Comparison of ENCODE assay signal across 20 cellular contexts in the genomic region with DNA sequence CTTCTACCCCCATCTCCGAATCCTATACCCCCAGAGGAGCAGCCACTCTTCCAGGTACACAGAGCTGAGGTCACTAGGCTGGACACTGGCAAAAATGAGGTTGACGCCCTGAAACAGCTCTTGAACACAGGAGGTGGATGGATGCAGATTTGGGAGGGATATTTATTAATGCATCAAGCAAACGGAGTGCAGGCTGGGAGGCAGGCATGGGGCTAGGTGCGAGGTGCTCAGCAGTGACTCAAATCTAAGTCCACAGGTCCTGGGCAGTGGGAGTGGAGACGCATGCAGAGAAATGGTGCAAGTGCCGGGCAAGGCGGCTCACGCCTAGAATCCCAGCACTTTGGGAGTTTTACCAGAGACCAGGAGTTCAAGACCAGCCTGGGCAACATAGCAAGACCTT. TPM values are rescaled to one million over a fixed set of nuclear protein-coding genes. Genes with fewer than 3 reads are reported as not detected.
DNase-seq lines count a peak whose midpoint lies in the region; ATAC-seq and TF ChIP-seq lines count a peak whose summit lies in the region.
"Had no signal": no experiment of that assay in that cellular context is flagged by ENCODE, and none has a peak within 500 bp of the region (broad histone marks: within the 10 kb centered on the region; RNA-seq: fewer than 3 reads in every experiment).

No MANE protein-coding gene starts in this region.

- intact Hi-C loops in stomach (cut with DNase I; ENCODE audit: low total_unique reads) = no loop called here

- H3K4me1 Mint-ChIP-seq in CD4-positive, CD25-positive, alpha-beta regulatory T cell = no peaks in the 10 kb centered on the region

- TF ChIP-seq CTCF in VCaP (conservative IDR thresholded peaks at IDR 0.05) (no peak), stomach (IDR thresholded peaks at IDR 0.05) (no peak)

- H3K4me3 ChIP-seq in CD4-positive, CD25-positive, alpha-beta regulatory T cell (ENCODE audit: low read depth, low read length) = no peak overlapping the region
- no peak overlapping the region for H3K4me3 ChIP-seq in stomach
- H3K4me3 ChIP-seq: A549, GM23248, PC-9, SJSA1 had no signal

- no peaks in the 10 kb centered on the region for H3K27me3 ChIP-seq in CD4-positive, CD25-positive, alpha-beta regulatory T cell (ENCODE audit: control insufficient read depth, insufficient read depth, low read length)
- no peaks in the 10 kb centered on the region for H3K27me3 ChIP-seq in stomach
- H3K27me3 ChIP-seq: SJSA1 had no signal

- ATAC-seq in CD4-positive, CD25-positive, alpha-beta regulatory T cell (ENCODE audit: low read depth in 2 of 2) = no peak
- no peak for ATAC-seq in GM18870 (IDR thresholded peaks at IDR 0.05; ENCODE audit: unreplicated experiment)
- ATAC-seq: A549 had no signal

- H3K36me3 Mint-ChIP-seq in CD4-positive, CD25-positive, alpha-beta regulatory T cell = peaks cover 27% of the 10 kb centered on the region

- TF ChIP-seq EP300 in stomach (IDR thresholded peaks at IDR 0.05) = no peak

- H3K36me3 ChIP-seq in CD4-positive, CD25-positive, alpha-beta regulatory T cell (ENCODE audit: control insufficient read depth, insufficient read depth, low read length) = peaks cover 79% of the 10 kb centered on the region
- H3K36me3 ChIP-seq in stomach = peaks cover 78 to 100% (median 100%) of the 10 kb centered on the region in 4 donors

- no peaks in the 10 kb centered on the region for H3K9me3 ChIP-seq in CD4-positive, CD25-positive, alpha-beta regulatory T cell (ENCODE audit: control insufficient read depth in 2 of 2, low read length in 2 of 2)
- H3K9me3 ChIP-seq in stomach = no peaks in the 10 kb centered on the region
- H3K9me3 ChIP-seq: A549, SJSA1 had no signal

- WGBS in stomach, 5 donors = 94 to 97% (median 96%) methylated on average over 8 of the region's 8 CpGs

- peak overlapping the region in 2 of 3 donors; percentile 36 to 75 for H3K27ac Mint-ChIP-seq in CD4-positive, CD25-positive, alpha-beta regulatory T cell

- no peak overlapping the region for H3K27ac ChIP-seq in CD4-positive, CD25-positive, alpha-beta regulatory T cell (ENCODE audit: insufficient read depth, low read length, poor library complexity, severe bottlenecking)
- peak overlapping the region; percentile 64 for H3K27ac ChIP-seq in VCaP
- H3K27ac ChIP-seq in stomach = no peak overlapping the region
- H3K27ac ChIP-seq: A549, GM23248, PC-9, SJSA1 had no signal

- no peak for DNase-seq in CD4-positive, CD25-positive, alpha-beta regulatory T cell
- DNase-seq in mesenteric fat pad (ENCODE audit: low spot score) = peak; percentile 67
- peak; percentile 21 for DNase-seq in stomach
- DNase-seq in NCI-H748 treated with DMSO at 0.1 percent for 48 hours (lab: John Stamatoyannopoulos, UW) = no peak
- DNase-seq in SKM-1 (lab: John Stamatoyannopoulos, UW; ENCODE audit: unreplicated experiment) = no peak
- DNase-seq: C1 segment of cervical spinal cord, GM23248, H7, NCI-H1048, NCI-H1417, NCI-H1694, NCI-H2029 treated with DMSO at 0.1 percent for 48 hours, NCI-H446 treated with DMSO at 0.1 percent for 48 hours, NCI-H526, PC-9, Right ventricle myocardium superior had no signal

- no peak overlapping the region for H3K4me3 Mint-ChIP-seq in CD4-positive, CD25-positive, alpha-beta regulatory T cell

- H3K4me1 ChIP-seq in CD4-positive, CD25-positive, alpha-beta regulatory T cell (ENCODE audit: control insufficient read depth, insufficient read depth, low read length, poor library complexity, severe bottlenecking) = no peaks in the 10 kb centered on the region
- no peaks in the 10 kb centered on the region for H3K4me1 ChIP-seq in stomach
- H3K4me1 ChIP-seq: A549, SJSA1 had no signal

- H3K9me3 Mint-ChIP-seq in CD4-positive, CD25-positive, alpha-beta regulatory T cell = no peaks in the 10 kb centered on the region

- H3K27me3 Mint-ChIP-seq in CD4-positive, CD25-positive, alpha-beta regulatory T cell = no peaks in the 10 kb centered on the region

- TF ChIP-seq POLR2A in stomach (IDR thresholded peaks at IDR 0.05) = no peak

RNA-seq across cellular contexts. Expression of a gene that starts 11.0 kb away (rescaled TPM):
- total RNA-seq in CD4-positive, CD25-positive, alpha-beta regulatory T cell = 39.9 TPM
- 10 to 100 TPM; 43.6 to 66.4 (median 57.1) TPM for polyA plus RNA-seq in CD4-positive, CD25-positive, alpha-beta regulatory T cell
- 35.7 TPM for total RNA-seq in mesenteric fat pad
- 100 to 1,000 TPM in 1 of 5 donors, 10 to 100 TPM in 4; 13.4 to 130 (median 49.2) TPM for total RNA-seq in stomach
- 10 to 100 TPM; 25.8 to 44.2 (median 33.1) TPM for polyA plus RNA-seq in stomach

Comparison
In these comparisons a context has a peak if more than half of its experiments do, and no peak if none do; other contexts are left out.
1. DNase-seq: peak in mesenteric fat pad (single experiment) and stomach (single experiment); none in CD4-positive, CD25-positive, alpha-beta regulatory T cell (0 of 3), NCI-H748 treated with DMSO at 0.1 percent for 48 hours (single experiment) and SKM-1 (single experiment).